1 cellular context compared by ENCODE assay signal in genomic region chr14:53110103-53110502, GRCh38.
TF ChIP-seq lines count a peak whose summit lies in the region.

No MANE protein-coding gene starts in this region.

TF ChIP-seq in SK-N-SH, 30 proteins besides CTCF, POLR2A, EP300 and RAD21 (continued from another document):
- TF ChIP-seq REST (IDR thresholded peaks at IDR 0.05; ENCODE audit: low read depth, low read length), result no peak
- TF ChIP-seq MXI1 (IDR thresholded peaks at IDR 0.05; ENCODE audit: low read depth, low read length), result no peak
- no peak for TF ChIP-seq TAF1 (IDR thresholded peaks at IDR 0.05; ENCODE audit: borderline replicate concordance, low read depth, low read length)
- TF ChIP-seq NRF1 (IDR thresholded peaks at IDR 0.05; ENCODE audit: low read depth, low read length), result no peak
- no peak for TF ChIP-seq PBX3 (IDR thresholded peaks at IDR 0.05)
TF ChIP-seq in SK-N-SH: peak in this region for 0.
